1 cellular context compared by ENCODE assay signal in the genomic region with DNA sequence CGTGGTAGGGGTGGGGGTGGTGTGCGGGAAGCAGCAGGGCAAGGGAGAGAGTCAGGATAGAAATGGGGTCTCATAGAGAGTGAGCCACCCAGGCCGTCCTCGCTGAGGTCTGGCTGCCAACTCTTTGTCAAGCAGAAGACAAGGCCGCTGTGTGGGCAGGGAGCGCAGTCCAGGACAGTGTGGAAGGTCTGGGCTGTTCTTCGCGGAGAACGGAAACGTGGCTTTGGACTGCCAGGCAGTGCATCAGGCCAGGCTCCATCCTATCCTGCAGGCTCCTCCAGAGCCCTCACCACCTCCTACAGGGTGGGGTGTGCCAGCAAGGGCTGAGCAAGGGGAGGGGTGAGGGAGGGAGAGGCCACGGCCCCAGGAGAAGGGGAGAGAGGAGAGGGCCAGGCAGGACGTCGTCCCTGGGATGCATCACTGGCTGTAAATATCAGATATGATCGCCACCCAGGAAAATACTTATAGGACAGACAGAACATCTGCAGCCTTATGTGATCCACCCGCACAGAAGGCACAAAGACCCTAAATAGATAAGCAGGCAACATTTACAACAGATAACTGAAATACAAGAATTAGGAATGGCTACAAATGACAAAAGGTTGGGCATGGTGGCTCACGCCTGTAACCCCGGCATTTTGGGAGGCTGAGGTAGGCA.
TF ChIP-seq lines count a peak whose summit lies in the region.

No MANE protein-coding gene starts in this region.

TF ChIP-seq in H1, 55 proteins besides CTCF, POLR2A, EP300 and RAD21 (continued from another document):
- TF ChIP-seq KDM5A (IDR thresholded peaks at IDR 0.05; ENCODE audit: low read length) = no peak
- no peak for TF ChIP-seq ASH2L (IDR thresholded peaks at IDR 0.05; ENCODE audit: low read length)
- TF ChIP-seq, protein P1, sequence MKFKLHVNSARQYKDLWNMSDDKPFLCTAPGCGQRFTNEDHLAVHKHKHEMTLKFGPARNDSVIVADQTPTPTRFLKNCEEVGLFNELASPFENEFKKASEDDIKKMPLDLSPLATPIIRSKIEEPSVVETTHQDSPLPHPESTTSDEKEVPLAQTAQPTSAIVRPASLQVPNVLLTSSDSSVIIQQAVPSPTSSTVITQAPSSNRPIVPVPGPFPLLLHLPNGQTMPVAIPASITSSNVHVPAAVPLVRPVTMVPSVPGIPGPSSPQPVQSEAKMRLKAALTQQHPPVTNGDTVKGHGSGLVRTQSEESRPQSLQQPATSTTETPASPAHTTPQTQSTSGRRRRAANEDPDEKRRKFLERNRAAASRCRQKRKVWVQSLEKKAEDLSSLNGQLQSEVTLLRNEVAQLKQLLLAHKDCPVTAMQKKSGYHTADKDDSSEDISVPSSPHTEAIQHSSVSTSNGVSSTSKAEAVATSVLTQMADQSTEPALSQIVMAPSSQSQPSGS (IDR thresholded peaks at IDR 0.05; ENCODE audit: low read length) = no peak
- no peak for TF ChIP-seq BCL11A (IDR thresholded peaks at IDR 0.05; ENCODE audit: low read depth in 2 of 2, low read length in 2 of 2)
- TF ChIP-seq SAP30 (IDR thresholded peaks at IDR 0.05; ENCODE audit: insufficient read depth, insufficient replicate concordance, low read length) = no peak
- no peak for TF ChIP-seq SP1 (IDR thresholded peaks at IDR 0.05; ENCODE audit: low read depth, low read length)
- no peak for TF ChIP-seq KDM4A (IDR thresholded peaks at IDR 0.05; ENCODE audit: low read depth, low read length, severe bottlenecking)
- no peak for TF ChIP-seq CBX8 (IDR thresholded peaks at IDR 0.05; ENCODE audit: borderline replicate concordance, low read depth, low read length)
- TF ChIP-seq POLR2AphosphoS5 (IDR thresholded peaks at IDR 0.05; ENCODE audit: low read depth, low read length) = no peak
- no peak for TF ChIP-seq TAF7 (optimal IDR thresholded peaks at IDR 0.05; ENCODE audit: borderline replicate concordance, low read depth, low read length)
